ENCODE assay signal across 1 cellular context in genomic region chr18:79059456-79059855, GRCh38.
TF ChIP-seq lines count a peak whose summit lies in the region.

No MANE protein-coding gene starts in this region.

TF ChIP-seq in HepG2, 621 proteins besides CTCF, POLR2A, EP300 and RAD21:
- TF ChIP-seq FOXO1 (CRISPR knock-in tag; IDR thresholded peaks at IDR 0.05) (no peak), CENPBD1 (CRISPR knock-in tag; IDR thresholded peaks at IDR 0.05; ENCODE audit: borderline replicate concordance, low read depth) (no peak), ATF1 (CRISPR knock-in tag; IDR thresholded peaks at IDR 0.05) (no peak), SETDB1 (CRISPR knock-in tag; IDR thresholded peaks at IDR 0.05; ENCODE audit: borderline replicate concordance) (no peak), NCOA1 (CRISPR knock-in tag; IDR thresholded peaks at IDR 0.05) (no peak), PRDM10 (CRISPR knock-in tag; IDR thresholded peaks at IDR 0.05; ENCODE audit: low read depth) (no peak), ZNF597 (CRISPR knock-in tag; IDR thresholded peaks at IDR 0.05) (no peak), AHDC1 (CRISPR knock-in tag; IDR thresholded peaks at IDR 0.05; ENCODE audit: borderline replicate concordance) (no peak), ARID4A (CRISPR knock-in tag; IDR thresholded peaks at IDR 0.05; ENCODE audit: borderline replicate concordance) (no peak), ZNF703 (CRISPR knock-in tag; IDR thresholded peaks at IDR 0.05; ENCODE audit: borderline replicate concordance) (no peak), THAP9 (CRISPR knock-in tag; IDR thresholded peaks at IDR 0.05; ENCODE audit: borderline replicate concordance) (no peak), ZSCAN9 (CRISPR knock-in tag; IDR thresholded peaks at IDR 0.05; ENCODE audit: borderline replicate concordance) (no peak), MAF1 (CRISPR knock-in tag; IDR thresholded peaks at IDR 0.05; ENCODE audit: borderline replicate concordance) (no peak), FLYWCH1 (CRISPR knock-in tag; IDR thresholded peaks at IDR 0.05) (no peak), ZFP37 (CRISPR knock-in tag; IDR thresholded peaks at IDR 0.05; ENCODE audit: borderline replicate concordance) (no peak), SIN3A (IDR thresholded peaks at IDR 0.05; ENCODE audit: borderline replicate concordance, low read depth, low read length) (no peak), PHF5A (CRISPR knock-in tag; IDR thresholded peaks at IDR 0.05; ENCODE audit: low read depth, unreplicated experiment) (no peak), HNF1B (CRISPR knock-in tag; IDR thresholded peaks at IDR 0.05) (no peak), MED13 (CRISPR knock-in tag; IDR thresholded peaks at IDR 0.05) (no peak)
